ENCODE assay signal across 11 cellular contexts in genomic region chr11:629237-629583, GRCh38. TPM values are rescaled to one million over a fixed set of nuclear protein-coding genes. Genes with fewer than 3 reads are reported as not detected.
A peak's percentile ranks its signal among the peaks of the same experiment; 100 is the strongest.
DNase-seq lines count a peak whose midpoint lies in the region; ATAC-seq and TF ChIP-seq lines count a peak whose summit lies in the region.
"Had no signal": no experiment of that assay in that cellular context is flagged by ENCODE, and none has a peak within 500 bp of the region (broad histone marks: within the 10 kb centered on the region; RNA-seq: fewer than 3 reads in every experiment).

No MANE protein-coding gene starts in this region.

- no peaks in the 10 kb centered on the region for H4K20me1 ChIP-seq in H9 (ENCODE audit: control insufficient read depth, insufficient read depth, insufficient read length)

- H3K4me3 Mint-ChIP-seq in H9: no peak overlapping the region; a peak in 1 of 5 replicates
- peak overlapping the region; percentile 33 for H3K4me3 Mint-ChIP-seq in activated CD8-positive, alpha-beta T cell treated with anti-CD3 and anti-CD28 coated beads for 36 hours

- TF ChIP-seq CTCF in H9 (conservative IDR thresholded peaks at IDR 0.05): peak; percentile 25; the same call in 1 of the 3 replicates
- no peak for TF ChIP-seq CTCF in activated CD8-positive, alpha-beta T cell treated with anti-CD3 and anti-CD28 coated beads for 36 hours (IDR thresholded peaks at IDR 0.05)

- H3K79me2 ChIP-seq in H9 (ENCODE audit: insufficient read depth, low read length): no peaks in the 10 kb centered on the region

- H3K18ac ChIP-seq in H9 (ENCODE audit: insufficient read length, low read depth, low read length): no peak overlapping the region

- H3K9me3 ChIP-seq in H9 (ENCODE audit: control insufficient read depth, low read depth, low read length): no peaks in the 10 kb centered on the region
- H3K9me3 ChIP-seq: MG63, vagina had no signal

- H3K23ac ChIP-seq in H9 (ENCODE audit: insufficient read length, low read depth, low read length): no peak overlapping the region

- H3K14ac ChIP-seq in H9 (ENCODE audit: insufficient read depth, low read length): no peak overlapping the region

- peak overlapping the region in 1 of 3 experiments; percentile 23; a peak in 1 of 7 replicates for H3K27ac Mint-ChIP-seq in H9
- H3K27ac Mint-ChIP-seq in activated CD8-positive, alpha-beta T cell treated with anti-CD3 and anti-CD28 coated beads for 36 hours: peak overlapping the region; percentile 60

- peak; percentile 49 for ATAC-seq in activated CD8-positive, alpha-beta T cell treated with anti-CD3 and anti-CD28 coated beads for 36 hours
- ATAC-seq in HG02840 (IDR thresholded peaks at IDR 0.05; ENCODE audit: low FRiP score, unreplicated experiment) (no peak), GM19328 (IDR thresholded peaks at IDR 0.05; ENCODE audit: unreplicated experiment) (no peak), GM21619 (IDR thresholded peaks at IDR 0.05; ENCODE audit: unreplicated experiment) (no peak)

- peaks cover 6% of the 10 kb centered on the region; the same call in 1 of the 2 replicates for H3K27me3 ChIP-seq in H9 (ENCODE audit: insufficient read depth, low read length)
- H3K27me3 ChIP-seq: MG63, vagina had no signal

- WGBS in H9 (ENCODE audit: extremely low coverage, insufficient read length, low lambda C conversion rate): no CpG with 5 or more reads among the region's 10 CpGs

- H3T11ph ChIP-seq in H9 (ENCODE audit: low read length): no peak overlapping the region

- H3K27ac ChIP-seq in H9 (ENCODE audit: insufficient read length, low read depth, low read length): no peak overlapping the region
- H3K27ac ChIP-seq: vagina had no signal

- no peak overlapping the region for H2BK120ac ChIP-seq in H9 (ENCODE audit: low read depth, low read length, poor library complexity, severe bottlenecking)

- no peak overlapping the region for H4K91ac ChIP-seq in H9 (ENCODE audit: insufficient read length, low read depth, low read length)

- peaks cover 27% of the 10 kb centered on the region for H3K27me3 Mint-ChIP-seq in H9 (ENCODE audit: low read depth)
- H3K27me3 Mint-ChIP-seq in activated CD8-positive, alpha-beta T cell treated with anti-CD3 and anti-CD28 coated beads for 36 hours: peaks cover 21% of the 10 kb centered on the region

- POLR2A ChIA-PET in activated CD8-positive, alpha-beta T cell treated with anti-CD3 and anti-CD28 coated beads for 36 hours (lab: Charles Lee): no interaction called here

- no peaks in the 10 kb centered on the region for H3K4me1 ChIP-seq in H9 (ENCODE audit: insufficient read depth, low read length)

- H3K56ac ChIP-seq in H9 (ENCODE audit: insufficient read length, low read depth, low read length): no peak overlapping the region

- H3K4me1 Mint-ChIP-seq in H9: peaks cover 9 to 20% of the 10 kb centered on the region in 2 experiments
- peaks cover 22% of the 10 kb centered on the region for H3K4me1 Mint-ChIP-seq in activated CD8-positive, alpha-beta T cell treated with anti-CD3 and anti-CD28 coated beads for 36 hours (ENCODE audit: low read depth)

- peaks cover 0 to 7% (median 0%) of the 10 kb centered on the region in 3 experiments; a peak in 4 of 7 replicates for H3K36me3 Mint-ChIP-seq in H9 (ENCODE audit: insufficient read depth in 1 of 3, low read depth in 3 of 3)
- H3K36me3 Mint-ChIP-seq in activated CD8-positive, alpha-beta T cell treated with anti-CD3 and anti-CD28 coated beads for 36 hours (ENCODE audit: low read depth): peaks cover 2% of the 10 kb centered on the region

- no peak overlapping the region for H2BK12ac ChIP-seq in H9 (ENCODE audit: insufficient read length, low read depth, low read length)

- no peak overlapping the region for H2BK15ac ChIP-seq in H9 (ENCODE audit: low read depth, low read length)

- intact Hi-C loops in activated CD8-positive, alpha-beta T cell treated with anti-CD3 and anti-CD28 coated beads for 36 hours (cut with micrococcal nuclease): no loop called here

- H2AFZ ChIP-seq in H9 (ENCODE audit: low read length): no peak overlapping the region

- H2BK20ac ChIP-seq in H9 (ENCODE audit: low read depth, low read length, poor library complexity, severe bottlenecking): no peak overlapping the region

- no peaks in the 10 kb centered on the region for H3K79me1 ChIP-seq in H9 (ENCODE audit: insufficient read depth, low read depth, low read length, poor library complexity, severe bottlenecking)

- no peak overlapping the region for H3K4me2 ChIP-seq in H9 (ENCODE audit: insufficient read depth, insufficient read length, low read length)

- H3K9me3 Mint-ChIP-seq in H9: no peaks in the 10 kb centered on the region; a peak in 1 of 5 replicates
- H3K9me3 Mint-ChIP-seq in activated CD8-positive, alpha-beta T cell treated with anti-CD3 and anti-CD28 coated beads for 36 hours: no peaks in the 10 kb centered on the region

- no peak overlapping the region for H2BK5ac ChIP-seq in H9 (ENCODE audit: insufficient read length, low read length)

- H2AK5ac ChIP-seq in H9 (ENCODE audit: insufficient read length, low read length): no peak overlapping the region

- CTCF ChIA-PET in activated CD8-positive, alpha-beta T cell treated with anti-CD3 and anti-CD28 coated beads for 36 hours (lab: Charles Lee): no interaction called here

- no peak overlapping the region for H3K4ac ChIP-seq in H9 (ENCODE audit: low read depth, low read length)

- H4K5ac ChIP-seq in H9 (ENCODE audit: insufficient read length, low read depth, low read length): no peak overlapping the region

- H3K23me2 ChIP-seq in H9 (ENCODE audit: insufficient read length, low read depth, low read length, poor library complexity, severe bottlenecking): no peaks in the 10 kb centered on the region

- no peak overlapping the region for H3K9ac ChIP-seq in H9 (ENCODE audit: extremely low read depth, insufficient read length, low read length)

- H4K8ac ChIP-seq in H9 (replicated peaks; ENCODE audit: insufficient read length, low read depth, low read length): no peak overlapping the region

- peak; percentile 2 for DNase-seq in COLO668 (lab: John Stamatoyannopoulos, UW; ENCODE audit: unreplicated experiment)
- DNase-seq in H9: no peak
- peak; percentile 49 for DNase-seq in activated CD8-positive, alpha-beta T cell treated with anti-CD3 and anti-CD28 coated beads for 36 hours
- DNase-seq in myocyte (ENCODE audit: low read depth): peak; percentile 91
- DNase-seq in mesenteric fat pad (ENCODE audit: low spot score): no peak

RNA-seq across cellular contexts. Expression of gene SCT, which starts 2.2 kb away (rescaled TPM):
- 1.8 and 2.3 TPM in 2 replicates for total RNA-seq in H9 (2021)
- total RNA-seq in activated CD8-positive, alpha-beta T cell treated with anti-CD3 and anti-CD28 coated beads for 36 hours: not detected
- total RNA-seq in myocyte: not detected in 2 replicates
- polyA plus RNA-seq in myocyte (2012): 0.40 TPM
- not detected for total RNA-seq in mesenteric fat pad
- total RNA-seq: liver, vagina had no signal
- polyA plus RNA-seq: liver had no signal

RNA-seq across cellular contexts. Expression of gene CDHR5, which starts 4.5 kb away (rescaled TPM):
- total RNA-seq in H9 (2021) (0.46 TPM in 1 of 2 replicates, not detected in the other), myocyte (not detected in 2 replicates), mesenteric fat pad (1.1 TPM)
- not detected for total RNA-seq in activated CD8-positive, alpha-beta T cell treated with anti-CD3 and anti-CD28 coated beads for 36 hours
- 0.83 TPM for polyA plus RNA-seq in myocyte (2012)
- total RNA-seq: vagina had no signal

RNA-seq across cellular contexts. Expression of gene DRD4, which starts 7.9 kb away (rescaled TPM):
- total RNA-seq in H9 (2021) (6.2 and 6.8 TPM in 2 replicates), myocyte (not detected in 2 replicates), mesenteric fat pad (0.71 TPM)
- total RNA-seq in activated CD8-positive, alpha-beta T cell treated with anti-CD3 and anti-CD28 coated beads for 36 hours: under 1 TPM; 0.88 to 0.89 TPM
- polyA plus RNA-seq in myocyte (2012): 0.72 TPM
- total RNA-seq: liver had no signal
- polyA plus RNA-seq: liver had no signal

RNA-seq across cellular contexts. Expression of gene IRF7, which starts 13.5 kb away (rescaled TPM):
- total RNA-seq in H9 (2021) (9.7 and 9.8 TPM in 2 replicates), myocyte (25.1 and 29.3 TPM in 2 replicates), mesenteric fat pad (29.1 TPM)
- total RNA-seq in activated CD8-positive, alpha-beta T cell treated with anti-CD3 and anti-CD28 coated beads for 36 hours: 10 to 100 TPM; 34.6 to 37.5 TPM
- 32.3 TPM for polyA plus RNA-seq in myocyte (2012)

RNA-seq across cellular contexts. Expression of gene PHRF1, which starts 52.9 kb away (rescaled TPM):
- total RNA-seq in H9 (2021) (48.9 and 50.6 TPM in 2 replicates), myocyte (27.7 and 31.2 TPM in 2 replicates), mesenteric fat pad (29.3 TPM)
- total RNA-seq in activated CD8-positive, alpha-beta T cell treated with anti-CD3 and anti-CD28 coated beads for 36 hours: 10 to 100 TPM; 43.1 to 44.5 TPM
- polyA plus RNA-seq in myocyte (2012): 19.6 TPM

Comparison
In these comparisons a context has a peak if more than half of its experiments do, and no peak if none do; other contexts are left out.
1. DNase-seq: peak in COLO668 (single experiment), activated CD8-positive, alpha-beta T cell treated with anti-CD3 and anti-CD28 coated beads for 36 hours (single experiment) and myocyte (single experiment); none in H9 (single experiment) and mesenteric fat pad (single experiment).